In genomic region chr4:81828991-81829390, GRCh38 we compare ENCODE assay signal across 11 cellular contexts.
"Had no signal": no experiment of that assay in that cellular context is flagged by ENCODE, and none has a peak within 500 bp of the region (broad histone marks: within the 10 kb centered on the region; RNA-seq: fewer than 3 reads in every experiment).

No MANE protein-coding gene starts in this region.

- H3K4me3 Mint-ChIP-seq: activated CD4-positive, alpha-beta T cell treated with anti-CD3 and anti-CD28 coated beads, Interleukin-2, amount 10 ng/mL, durations not matched to agents 7 days and 5 days had no signal

- H3K27ac Mint-ChIP-seq: activated CD4-positive, alpha-beta T cell treated with anti-CD3 and anti-CD28 coated beads, Interleukin-2, amount 10 ng/mL, durations not matched to agents 7 days and 5 days had no signal

- H3K27me3 Mint-ChIP-seq: activated CD4-positive, alpha-beta T cell treated with anti-CD3 and anti-CD28 coated beads, Interleukin-2, amount 10 ng/mL, durations not matched to agents 7 days and 5 days had no signal

- ATAC-seq: lower lobe of right lung had no signal

- DNase-seq: activated CD4-positive, alpha-beta T cell treated with anti-CD3 and anti-CD28 coated beads, Interleukin-2, amount 10 ng/mL, durations not matched to agents 7 days and 5 days; activated naive CD4-positive, alpha-beta T cell; activated T-cell treated with anti-CD3 and anti-CD28 coated beads for 4 hours; hypothalamus; kidney; lower lobe of right lung; midbrain; ovary; stimulated activated CD4-positive, alpha-beta T cell treated with anti-CD3 and anti-CD28 coated beads, Interleukin-2, amount 100 ng/mL, for 48 hours; stimulated activated naive CD4-positive, alpha-beta T cell; transverse colon had no signal
